In genomic region chr12:57756406-57757341, GRCh38 we compare ENCODE assay signal across 8 cellular contexts. TPM values are rescaled to one million over a fixed set of nuclear protein-coding genes. Genes with fewer than 3 reads are reported as not detected.
A peak's percentile ranks its signal among the peaks of the same experiment; 100 is the strongest.
DNase-seq lines count a peak whose midpoint lies in the region; ATAC-seq and TF ChIP-seq lines count a peak whose summit lies in the region.

No MANE protein-coding gene starts in this region.

- H3K4me1 ChIP-seq in Peyer's patch: peaks cover 0 to 24% (median 4%) of the 10 kb centered on the region in 4 donors
- H3K4me1 ChIP-seq in right cardiac atrium (ENCODE audit: control insufficient read depth, insufficient read depth, low read length): no peaks in the 10 kb centered on the region

- TF ChIP-seq POLR2A in Peyer's patch (IDR thresholded peaks at IDR 0.05): no peak

- H3K4me3 ChIP-seq in H7 (ENCODE audit: insufficient read depth, low read depth, low read length) (no peak overlapping the region), Peyer's patch (peak overlapping the region; percentile 73 to 89 (median 80)), right cardiac atrium (ENCODE audit: low read length) (peak overlapping the region; percentile 97)

- H3K27ac ChIP-seq in Peyer's patch: peak overlapping the region in 3 of 4 donors; percentile 65 to 90 (median 88)
- no peak overlapping the region for H3K27ac ChIP-seq in right cardiac atrium (ENCODE audit: low read length)

- H3K9me3 ChIP-seq in Peyer's patch (no peaks in the 10 kb centered on the region), right cardiac atrium (ENCODE audit: control insufficient read depth, low read length) (no peaks in the 10 kb centered on the region)

- ATAC-seq in right cardiac atrium: no peak
- no peak for ATAC-seq in sciatic nerve

- peak; percentile 66 for DNase-seq in CD1c-positive myeloid dendritic cell (ENCODE audit: extremely low spot score)
- peak; percentile 97 for DNase-seq in H7
- DNase-seq in Peyer's patch: peak; percentile 53 to 75 (median 69)
- peak; percentile 59 for DNase-seq in activated effector memory CD4-positive, alpha-beta T cell treated with Interleukin-2 at 50 U/mL for 16 hours
- DNase-seq in right cardiac atrium: peak in 2 of 3 donors; percentile 72 to 79
- DNase-seq in stimulated activated CD4-positive, alpha-beta T cell treated with anti-CD3 and anti-CD28 coated beads, Interleukin-15, amount 100 ng/mL, for 24 hours: peak; percentile 81
- DNase-seq in NCI-H524 treated with DMSO at 0.1 percent for 48 hours (lab: John Stamatoyannopoulos, UW): no peak
- DNase-seq in sciatic nerve (ENCODE audit: low spot score): no peak

- peak; percentile 18 to 81 (median 58) for TF ChIP-seq CTCF in Peyer's patch (IDR thresholded peaks at IDR 0.05)

- H3K27me3 ChIP-seq in H7 (ENCODE audit: control insufficient read depth, insufficient read depth, low read length): peaks cover 64% of the 10 kb centered on the region
- H3K27me3 ChIP-seq in Peyer's patch: no peaks in the 10 kb centered on the region
- no peaks in the 10 kb centered on the region for H3K27me3 ChIP-seq in right cardiac atrium (ENCODE audit: control insufficient read depth, insufficient read depth)

- 50% methylated on average over 22 of the region's 22 CpGs for whole genome bisulfite sequencing in right cardiac atrium

- intact Hi-C loops in right cardiac atrium (cut with DNase I): no loop called here
- intact Hi-C loops in sciatic nerve (cut with DNase I): no loop called here

- H3K36me3 ChIP-seq in H7 (replicated peaks; ENCODE audit: control insufficient read depth, insufficient read depth, low read length) (no peaks in the 10 kb centered on the region), Peyer's patch (peaks cover 0 to 15% (median 0%) of the 10 kb centered on the region in 3 donors)

RNA-seq across cellular contexts. Expression of gene MARCHF9, which starts 1.8 kb away (rescaled TPM):
- 1.9 and 4.3 TPM in 2 replicates for total RNA-seq in H7 (2014; rRNA removed; shearing (Covaris generic))
- 10 to 100 TPM in 2 of 4 donors, 1 to 10 TPM in 2; 7.4 to 17.2 (median 10.6) TPM for total RNA-seq in Peyer's patch
- 10 to 100 TPM; 15.2 to 17.8 (median 16.4) TPM for total RNA-seq in right cardiac atrium
- 14.3 TPM for polyA plus RNA-seq in right cardiac atrium
- 10.6 TPM for total RNA-seq in sciatic nerve

RNA-seq across cellular contexts. Expression of gene CDK4, which starts 4.6 kb away (rescaled TPM):
- 234 and 275 TPM in 2 replicates for total RNA-seq in H7 (2014; rRNA removed; shearing (Covaris generic))
- total RNA-seq in Peyer's patch: 10 to 100 TPM; 14.7 to 97.4 (median 28.8) TPM
- total RNA-seq in right cardiac atrium: 10 to 100 TPM; 50.9 to 53.9 (median 53.4) TPM
- 29.7 TPM for polyA plus RNA-seq in right cardiac atrium
- total RNA-seq in sciatic nerve: 54.0 TPM

RNA-seq across cellular contexts. Expression of gene CYP27B1, which starts 10.2 kb away (rescaled TPM):
- total RNA-seq in H7 (2014; rRNA removed; shearing (Covaris generic)): 0.26 and 0.59 TPM in 2 replicates
- total RNA-seq in Peyer's patch (1 to 10 TPM in 1 of 4 donors, not detected in 3; 1.7 TPM), right cardiac atrium (under 1 TPM in 3 of 4 donors, not detected in 1; 0.12 to 0.22 (median 0.14) TPM), sciatic nerve (0.98 TPM)
- polyA plus RNA-seq in right cardiac atrium: 0.18 TPM

RNA-seq across cellular contexts. Expression of gene TSPAN31, which starts 11.8 kb away (rescaled TPM):
- 12.9 and 17.6 TPM in 2 replicates for total RNA-seq in H7 (2014; rRNA removed; shearing (Covaris generic))
- total RNA-seq in Peyer's patch: 10 to 100 TPM; 45.7 to 65.7 (median 55.6) TPM
- 10 to 100 TPM; 31.5 to 41.3 (median 34.5) TPM for total RNA-seq in right cardiac atrium
- polyA plus RNA-seq in right cardiac atrium: 43.9 TPM
- total RNA-seq in sciatic nerve: 37.1 TPM

RNA-seq across cellular contexts. Expression of gene METTL1, which starts 15.2 kb away (rescaled TPM):
- 7.1 and 13.8 TPM in 2 replicates for total RNA-seq in H7 (2014; rRNA removed; shearing (Covaris generic))
- total RNA-seq in Peyer's patch (10 to 100 TPM in 1 of 4 donors, 1 to 10 TPM in 3; 1.2 to 26.4 (median 8.0) TPM), right cardiac atrium (10 to 100 TPM in 1 of 4 donors, 1 to 10 TPM in 3; 5.7 to 15.8 (median 8.5) TPM), sciatic nerve (13.4 TPM)
- polyA plus RNA-seq in right cardiac atrium: 6.3 TPM

Comparison
In these comparisons a context has a peak if more than half of its experiments do, and no peak if none do; other contexts are left out.
1. DNase-seq: peak in CD1c-positive myeloid dendritic cell (single experiment), H7 (single experiment), Peyer's patch (3 of 3), activated effector memory CD4-positive, alpha-beta T cell treated with Interleukin-2 at 50 U/mL for 16 hours (single experiment), right cardiac atrium (2 of 3) and stimulated activated CD4-positive, alpha-beta T cell treated with anti-CD3 and anti-CD28 coated beads, Interleukin-15, amount 100 ng/mL, for 24 hours (single experiment); none in NCI-H524 treated with DMSO at 0.1 percent for 48 hours (single experiment) and sciatic nerve (single experiment).